ENCODE assay signal across 15 cellular contexts in genomic region chr13:110624766-110625756, GRCh38. TPM values are rescaled to one million over a fixed set of nuclear protein-coding genes. Genes with fewer than 3 reads are reported as not detected.
A peak's percentile ranks its signal among the peaks of the same experiment; 100 is the strongest.
DNase-seq lines count a peak whose midpoint lies in the region; ATAC-seq and TF ChIP-seq lines count a peak whose summit lies in the region.
"Had no signal": no experiment of that assay in that cellular context is flagged by ENCODE, and none has a peak within 500 bp of the region (broad histone marks: within the 10 kb centered on the region; RNA-seq: fewer than 3 reads in every experiment).

No MANE protein-coding gene starts in this region.

- H3K27ac ChIP-seq in heart right ventricle, result no peak overlapping the region
- H3K27ac ChIP-seq in muscle layer of colon (ENCODE audit: low read depth, low read length), result peak overlapping the region; percentile 67
- peak overlapping the region; percentile 69 to 82 (median 74) for H3K27ac ChIP-seq in transverse colon
- H3K27ac ChIP-seq: tibial artery had no signal

- H3K36me3 ChIP-seq in heart right ventricle, result peaks cover 0 to 72% (median 11%) of the 10 kb centered on the region in 9 donors
- H3K36me3 ChIP-seq in muscle layer of colon (ENCODE audit: insufficient read depth, low read length), result peaks cover 27% of the 10 kb centered on the region
- H3K36me3 ChIP-seq in transverse colon, result peaks cover 0 to 16% (median 0%) of the 10 kb centered on the region in 4 donors

- peak overlapping the region; percentile 79 for H3K27ac Mint-ChIP-seq in activated T-helper 17 cell treated with anti-CD3 and anti-CD28 coated beads, Interleukin-2, amount 50 U/mL, for 72 hours
- H3K27ac Mint-ChIP-seq in CD14-positive monocyte, result peak overlapping the region in 2 of 7 donors; percentile 8 to 24
- H3K27ac Mint-ChIP-seq: dendritic cell treated with granulocyte-macrophage colony-stimulating factor and Interleukin-4, amounts not matched to agents 40 ng/mL and 50 ng/mL, for 4 days had no signal

- no peak overlapping the region for H3K4me3 ChIP-seq in heart right ventricle
- H3K4me3 ChIP-seq in muscle layer of colon (ENCODE audit: low read depth in 1 of 2, low read length in 2 of 2), result no peak overlapping the region
- no peak overlapping the region for H3K4me3 ChIP-seq in transverse colon
- H3K4me3 ChIP-seq: tibial artery had no signal

- in situ Hi-C loops in transverse colon (cut with MboI; ENCODE audit: low pct_ligation_motif_present in 1 of 4, low pct_unique_long_range_greater_than_20kb in 1 of 4, low sequenced_read_pairs in 3 of 4), result loop anchor here in 1 of 4 donors (25.0 kb wide), 1 partner anchor 87 kb away; the partner anchor contains the start of genes CARS2 and ING1

- 90 to 91% methylated on average over 41 of the region's 41 CpGs for WGBS in heart right ventricle, 2 donors
- 18 to 84% methylated on average over 2 to 40 of the region's 41 CpGs for WGBS in transverse colon (ENCODE audit: low coverage in 1 of 2), 2 donors

- H3K9me3 Mint-ChIP-seq in activated T-helper 17 cell treated with anti-CD3 and anti-CD28 coated beads, Interleukin-2, amount 50 U/mL, for 72 hours, result no peaks in the 10 kb centered on the region
- no peaks in the 10 kb centered on the region for H3K9me3 Mint-ChIP-seq in CD14-positive monocyte
- H3K9me3 Mint-ChIP-seq: dendritic cell treated with granulocyte-macrophage colony-stimulating factor and Interleukin-4, amounts not matched to agents 40 ng/mL and 50 ng/mL, for 4 days; natural killer cell had no signal

- DNase-seq in Right ventricle myocardium superior (peak; percentile 33), heart right ventricle (no peak), transverse colon (no peak), CD14-positive monocyte (ENCODE audit: low spot score) (no peak), GOT3 (lab: John Stamatoyannopoulos, UW) (no peak)
- DNase-seq: ACHN; activated naive CD4-positive, alpha-beta T cell treated with Interleukin-2 at 50 U/mL for 16 hours; GF-D8; natural killer cell; stimulated activated CD4-positive, alpha-beta T cell treated with anti-CD3 and anti-CD28 coated beads, Interleukin-2, amount 100 ng/mL, for 48 hours; tibial artery had no signal

- intact Hi-C loops in Right ventricle myocardium superior (cut with DNase I), result no loop called here
- intact Hi-C loops in heart right ventricle (cut with DNase I), result loop anchor here in 1 of 10 donors (10.0 kb wide), 1 partner anchor 80 kb away; the partner anchor contains the start of gene CARS2
- intact Hi-C loops in transverse colon (cut with DNase I; ENCODE audit: low total_unique reads), result no loop called here
- intact Hi-C loops in CD14-positive monocyte (cut with micrococcal nuclease), result no loop called here

- ATAC-seq in Right ventricle myocardium superior (ENCODE audit: poor library complexity) (no peak), heart right ventricle (no peak), HG03439 (IDR thresholded peaks at IDR 0.05; ENCODE audit: unreplicated experiment) (no peak)
- ATAC-seq in activated T-helper 17 cell treated with anti-CD3 and anti-CD28 coated beads, Interleukin-2, amount 50 U/mL, for 72 hours (replicated peaks), result no peak
- ATAC-seq: natural killer cell had no signal

- peaks cover 2 to 52% (median 33%) of the 10 kb centered on the region in 9 donors for H3K4me1 ChIP-seq in heart right ventricle
- H3K4me1 ChIP-seq in muscle layer of colon (ENCODE audit: insufficient read depth, low read length), result peaks cover 55% of the 10 kb centered on the region
- peaks cover 13 to 57% (median 30%) of the 10 kb centered on the region in 4 donors for H3K4me1 ChIP-seq in transverse colon

- no peak for TF ChIP-seq EP300 in transverse colon (IDR thresholded peaks at IDR 0.05; ENCODE audit: low read depth)

- H3K9me3 ChIP-seq in heart right ventricle (no peaks in the 10 kb centered on the region), muscle layer of colon (ENCODE audit: low read length) (no peaks in the 10 kb centered on the region), transverse colon (no peaks in the 10 kb centered on the region)
- H3K9me3 ChIP-seq: tibial artery had no signal

- no peak overlapping the region for H3K9ac ChIP-seq in muscle layer of colon (ENCODE audit: low read length)

- TF ChIP-seq POLR2A in transverse colon (IDR thresholded peaks at IDR 0.05), result no peak

- no peaks in the 10 kb centered on the region for H3K27me3 Mint-ChIP-seq in activated T-helper 17 cell treated with anti-CD3 and anti-CD28 coated beads, Interleukin-2, amount 50 U/mL, for 72 hours
- H3K27me3 Mint-ChIP-seq in CD14-positive monocyte (ENCODE audit: low read depth in 3 of 3), result peaks cover 0 to 1% (median 0%) of the 10 kb centered on the region in 3 donors
- H3K27me3 Mint-ChIP-seq: dendritic cell treated with granulocyte-macrophage colony-stimulating factor and Interleukin-4, amounts not matched to agents 40 ng/mL and 50 ng/mL, for 4 days had no signal

- H3K36me3 Mint-ChIP-seq in activated T-helper 17 cell treated with anti-CD3 and anti-CD28 coated beads, Interleukin-2, amount 50 U/mL, for 72 hours (ENCODE audit: low read depth), result peaks cover 72% of the 10 kb centered on the region
- peaks cover 63 to 70% of the 10 kb centered on the region in 2 donors for H3K36me3 Mint-ChIP-seq in CD14-positive monocyte
- H3K36me3 Mint-ChIP-seq: natural killer cell had no signal

- H3K27me3 ChIP-seq in heart right ventricle (no peaks in the 10 kb centered on the region), muscle layer of colon (ENCODE audit: control insufficient read depth in 1 of 2, insufficient read depth in 2 of 2, low read length in 2 of 2) (no peaks in the 10 kb centered on the region), transverse colon (no peaks in the 10 kb centered on the region)
- H3K27me3 ChIP-seq: tibial artery had no signal

- H3K4me3 Mint-ChIP-seq in activated T-helper 17 cell treated with anti-CD3 and anti-CD28 coated beads, Interleukin-2, amount 50 U/mL, for 72 hours, result no peak overlapping the region
- H3K4me3 Mint-ChIP-seq in CD14-positive monocyte, result no peak overlapping the region
- H3K4me3 Mint-ChIP-seq: dendritic cell treated with granulocyte-macrophage colony-stimulating factor and Interleukin-4, amounts not matched to agents 40 ng/mL and 50 ng/mL, for 4 days; natural killer cell had no signal

- peaks cover 16% of the 10 kb centered on the region for H3K4me1 Mint-ChIP-seq in activated T-helper 17 cell treated with anti-CD3 and anti-CD28 coated beads, Interleukin-2, amount 50 U/mL, for 72 hours
- no peaks in the 10 kb centered on the region for H3K4me1 Mint-ChIP-seq in CD14-positive monocyte

- no peak for TF ChIP-seq CTCF in heart right ventricle (IDR thresholded peaks at IDR 0.05)
- TF ChIP-seq CTCF in transverse colon (IDR thresholded peaks at IDR 0.05), result no peak
- no peak for TF ChIP-seq CTCF in CD14-positive monocyte (IDR thresholded peaks at IDR 0.05)

RNA-seq across cellular contexts. Expression of gene NAXD, which starts 9.7 kb away (rescaled TPM):
- total RNA-seq in Right ventricle myocardium superior, result 27.6 TPM
- total RNA-seq in heart right ventricle, result 10 to 100 TPM; 24.7 to 33.9 (median 27.8) TPM
- 10 to 100 TPM; 22.1 to 43.4 TPM for polyA plus RNA-seq in heart right ventricle
- total RNA-seq in activated T-helper 17 cell treated with anti-CD3 and anti-CD28 coated beads, Interleukin-2, amount 50 U/mL, for 72 hours, result 10 to 100 TPM; 22.7 to 23.8 TPM
- 10 to 100 TPM; 12.9 to 37.8 (median 33.3) TPM for total RNA-seq in transverse colon
- 1 to 10 TPM; 7.4 to 8.5 TPM for polyA plus RNA-seq in CD14-positive monocyte

Comparison
In these comparisons a context has a peak if more than half of its experiments do, and no peak if none do; other contexts are left out.
1. H3K27ac ChIP-seq: peak in muscle layer of colon (single experiment) and transverse colon (4 of 4); none in heart right ventricle (0 of 10).